13 cellular contexts compared by ENCODE assay signal in the genomic region with DNA sequence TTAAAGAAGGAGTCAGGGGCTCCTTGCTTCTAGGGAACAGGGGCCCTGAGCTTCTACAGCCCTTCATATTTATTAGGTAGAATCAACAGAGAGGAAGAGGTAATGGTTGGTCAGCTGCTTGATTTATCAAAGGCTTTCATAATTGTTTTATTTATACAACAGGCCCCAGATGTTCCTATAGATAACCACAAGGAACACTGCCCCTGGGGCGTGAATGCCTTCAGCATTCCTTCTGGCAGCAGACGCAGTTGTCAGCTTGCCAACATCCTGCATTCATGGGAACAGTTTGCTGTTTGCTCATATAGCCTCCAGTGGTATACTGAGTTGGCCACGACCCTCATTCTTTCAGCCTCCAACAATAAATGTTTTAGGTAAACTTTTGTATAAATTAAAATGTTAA.
DNase-seq lines count a peak whose midpoint lies in the region; ATAC-seq and TF ChIP-seq lines count a peak whose summit lies in the region.
"Had no signal": no experiment of that assay in that cellular context is flagged by ENCODE, and none has a peak within 500 bp of the region (broad histone marks: within the 10 kb centered on the region; RNA-seq: fewer than 3 reads in every experiment).

No MANE protein-coding gene starts in this region.

- H3K79me2 ChIP-seq in GM23338 (replicated peaks; ENCODE audit: insufficient read depth), result no peaks in the 10 kb centered on the region

- H3K9me3 ChIP-seq in prostate gland, result no peaks in the 10 kb centered on the region
- H3K9me3 ChIP-seq in gastrocnemius medialis, result peaks cover 0 to 7% (median 0%) of the 10 kb centered on the region in 3 donors

- TF ChIP-seq POLR2A in prostate gland (IDR thresholded peaks at IDR 0.05), result no peak
- TF ChIP-seq POLR2A in gastrocnemius medialis (IDR thresholded peaks at IDR 0.05), result no peak

- peaks cover 18% of the 10 kb centered on the region; the same call in 2 of the 3 replicates for H3K36me3 Mint-ChIP-seq in GM23338 (ENCODE audit: low read depth)
- H3K36me3 Mint-ChIP-seq: memory B cell had no signal

- no peaks in the 10 kb centered on the region for H4K20me1 ChIP-seq in GM23338 (replicated peaks; ENCODE audit: insufficient read depth)

- ATAC-seq in GM23338 (no peak), gastrocnemius medialis (no peak)

- no peak overlapping the region for H3K4me2 ChIP-seq in GM23338

- H3K27ac ChIP-seq in GM23338 (ENCODE audit: low read depth) (no peak overlapping the region), epithelial cell of prostate (peak overlapping the region; percentile 63), prostate gland (peak overlapping the region; percentile 45 to 54), gastrocnemius medialis (no peak overlapping the region)
- H3K27ac ChIP-seq: Peyer's patch had no signal

- intact Hi-C loops in prostate gland (cut with DNase I), result no loop called here
- intact Hi-C loops in gastrocnemius medialis (cut with DNase I; ENCODE audit: low total_unique reads), result no loop called here

- no peaks in the 10 kb centered on the region; the same call in 2 of the 3 replicates for H3K4me1 Mint-ChIP-seq in GM23338
- H3K4me1 Mint-ChIP-seq: memory B cell had no signal

- peaks cover 22% of the 10 kb centered on the region for H3K27me3 Mint-ChIP-seq in GM23338 (ENCODE audit: insufficient read depth, low read depth, poor library complexity)
- H3K27me3 Mint-ChIP-seq: memory B cell had no signal

- peaks cover 9% of the 10 kb centered on the region for H3K36me3 ChIP-seq in GM23338 (ENCODE audit: insufficient read depth)
- H3K36me3 ChIP-seq in prostate gland, result no peaks in the 10 kb centered on the region
- H3K36me3 ChIP-seq in gastrocnemius medialis, result no peaks in the 10 kb centered on the region
- H3K36me3 ChIP-seq: Peyer's patch had no signal

- no peak overlapping the region for H3K27ac Mint-ChIP-seq in GM23338
- H3K27ac Mint-ChIP-seq: HFFc6, memory B cell had no signal

- peaks cover 36% of the 10 kb centered on the region for H3K9me3 Mint-ChIP-seq in GM23338

- 0 out of 2 replicates have a peak, but pooled peaks cover 6% of the 10 kb centered on the region for H3K9me2 ChIP-seq in GM23338 (ENCODE audit: insufficient read depth)

- H3K27me3 ChIP-seq in GM23338 (ENCODE audit: insufficient read depth), result peaks cover 35% of the 10 kb centered on the region
- H3K27me3 ChIP-seq in prostate gland (replicated peaks; ENCODE audit: insufficient read depth), result no peaks in the 10 kb centered on the region
- H3K27me3 ChIP-seq in gastrocnemius medialis, result no peaks in the 10 kb centered on the region
- H3K27me3 ChIP-seq: Peyer's patch had no signal

- H3K4me3 Mint-ChIP-seq in GM23338, result no peak overlapping the region
- H3K4me3 Mint-ChIP-seq: HFFc6, memory B cell had no signal

- H3K4me1 ChIP-seq in GM23338 (ENCODE audit: insufficient read depth), result peaks cover 6% of the 10 kb centered on the region; the same call in 1 of the 2 replicates
- no peaks in the 10 kb centered on the region for H3K4me1 ChIP-seq in prostate gland (replicated peaks)
- no peaks in the 10 kb centered on the region for H3K4me1 ChIP-seq in gastrocnemius medialis
- H3K4me1 ChIP-seq: Caco-2, Peyer's patch had no signal

- peak; percentile 30 for DNase-seq in GM23338 (ENCODE audit: low spot score)
- peak; percentile 23 to 60 for DNase-seq in SHP77 (lab: John Stamatoyannopoulos, UW)
- DNase-seq in epithelial cell of prostate (ENCODE audit: low read depth, low spot score), result peak; percentile 78
- peak; percentile 82 for DNase-seq in prostate gland (ENCODE audit: low spot score)
- DNase-seq in activated CD4-positive, CD25-positive, alpha-beta regulatory T cell (lab: John Stamatoyannopoulos, UW), result no peak
- no peak for DNase-seq in gastrocnemius medialis
- no peak for DNase-seq in activated gamma-delta T cell (lab: John Stamatoyannopoulos, UW)
- DNase-seq in pons (ENCODE audit: low spot score), result no peak
- DNase-seq: Caco-2; central memory CD4-positive, alpha-beta T cell; HFFc6; Peyer's patch had no signal

- H3F3A ChIP-seq in GM23338 (replicated peaks; ENCODE audit: low read depth), result no peaks in the 10 kb centered on the region

- H3K4me3 ChIP-seq in GM23338, result no peak overlapping the region
- H3K4me3 ChIP-seq in prostate gland, result no peak overlapping the region
- no peak overlapping the region for H3K4me3 ChIP-seq in gastrocnemius medialis
- H3K4me3 ChIP-seq: Peyer's patch had no signal

- TF ChIP-seq CTCF in GM23338 (conservative IDR thresholded peaks at IDR 0.05; ENCODE audit: low read depth in 2 of 2) (no peak), prostate gland (IDR thresholded peaks at IDR 0.05) (no peak), gastrocnemius medialis (IDR thresholded peaks at IDR 0.05 in 4 of 5, conservative IDR thresholded peaks at IDR 0.05 in 1 of 5) (no peak)

- in situ Hi-C loops in gastrocnemius medialis (cut with MboI; ENCODE audit: low sequenced_read_pairs in 4 of 4), result no loop called here

- 14% methylated on average over 3 of the region's 3 CpGs for WGBS in prostate gland

- H2AFZ ChIP-seq in GM23338, result no peak overlapping the region

TF ChIP-seq in GM23338, 12 proteins besides CTCF, POLR2A, EP300 and RAD21 (continues in another document):
- TF ChIP-seq ZNF114 (CRISPR knock-in tag; IDR thresholded peaks at IDR 0.05) (no peak), EZH2 (IDR thresholded peaks at IDR 0.05; ENCODE audit: low read depth, unreplicated experiment) (no peak), ZNF331 (CRISPR knock-in tag; IDR thresholded peaks at IDR 0.05; ENCODE audit: low read depth) (no peak), CREB1 (CRISPR knock-in tag; IDR thresholded peaks at IDR 0.05; ENCODE audit: low read depth) (no peak), EZH2phosphoT487 (IDR thresholded peaks at IDR 0.05; ENCODE audit: unreplicated experiment) (no peak), POLR2AphosphoS5 (IDR thresholded peaks at IDR 0.05; ENCODE audit: low read depth) (no peak), STAT1 (IDR thresholded peaks at IDR 0.05; ENCODE audit: unreplicated experiment) (no peak), NANOG (IDR thresholded peaks at IDR 0.05; ENCODE audit: borderline replicate concordance) (no peak)
- TF ChIP-seq, protein P1, sequence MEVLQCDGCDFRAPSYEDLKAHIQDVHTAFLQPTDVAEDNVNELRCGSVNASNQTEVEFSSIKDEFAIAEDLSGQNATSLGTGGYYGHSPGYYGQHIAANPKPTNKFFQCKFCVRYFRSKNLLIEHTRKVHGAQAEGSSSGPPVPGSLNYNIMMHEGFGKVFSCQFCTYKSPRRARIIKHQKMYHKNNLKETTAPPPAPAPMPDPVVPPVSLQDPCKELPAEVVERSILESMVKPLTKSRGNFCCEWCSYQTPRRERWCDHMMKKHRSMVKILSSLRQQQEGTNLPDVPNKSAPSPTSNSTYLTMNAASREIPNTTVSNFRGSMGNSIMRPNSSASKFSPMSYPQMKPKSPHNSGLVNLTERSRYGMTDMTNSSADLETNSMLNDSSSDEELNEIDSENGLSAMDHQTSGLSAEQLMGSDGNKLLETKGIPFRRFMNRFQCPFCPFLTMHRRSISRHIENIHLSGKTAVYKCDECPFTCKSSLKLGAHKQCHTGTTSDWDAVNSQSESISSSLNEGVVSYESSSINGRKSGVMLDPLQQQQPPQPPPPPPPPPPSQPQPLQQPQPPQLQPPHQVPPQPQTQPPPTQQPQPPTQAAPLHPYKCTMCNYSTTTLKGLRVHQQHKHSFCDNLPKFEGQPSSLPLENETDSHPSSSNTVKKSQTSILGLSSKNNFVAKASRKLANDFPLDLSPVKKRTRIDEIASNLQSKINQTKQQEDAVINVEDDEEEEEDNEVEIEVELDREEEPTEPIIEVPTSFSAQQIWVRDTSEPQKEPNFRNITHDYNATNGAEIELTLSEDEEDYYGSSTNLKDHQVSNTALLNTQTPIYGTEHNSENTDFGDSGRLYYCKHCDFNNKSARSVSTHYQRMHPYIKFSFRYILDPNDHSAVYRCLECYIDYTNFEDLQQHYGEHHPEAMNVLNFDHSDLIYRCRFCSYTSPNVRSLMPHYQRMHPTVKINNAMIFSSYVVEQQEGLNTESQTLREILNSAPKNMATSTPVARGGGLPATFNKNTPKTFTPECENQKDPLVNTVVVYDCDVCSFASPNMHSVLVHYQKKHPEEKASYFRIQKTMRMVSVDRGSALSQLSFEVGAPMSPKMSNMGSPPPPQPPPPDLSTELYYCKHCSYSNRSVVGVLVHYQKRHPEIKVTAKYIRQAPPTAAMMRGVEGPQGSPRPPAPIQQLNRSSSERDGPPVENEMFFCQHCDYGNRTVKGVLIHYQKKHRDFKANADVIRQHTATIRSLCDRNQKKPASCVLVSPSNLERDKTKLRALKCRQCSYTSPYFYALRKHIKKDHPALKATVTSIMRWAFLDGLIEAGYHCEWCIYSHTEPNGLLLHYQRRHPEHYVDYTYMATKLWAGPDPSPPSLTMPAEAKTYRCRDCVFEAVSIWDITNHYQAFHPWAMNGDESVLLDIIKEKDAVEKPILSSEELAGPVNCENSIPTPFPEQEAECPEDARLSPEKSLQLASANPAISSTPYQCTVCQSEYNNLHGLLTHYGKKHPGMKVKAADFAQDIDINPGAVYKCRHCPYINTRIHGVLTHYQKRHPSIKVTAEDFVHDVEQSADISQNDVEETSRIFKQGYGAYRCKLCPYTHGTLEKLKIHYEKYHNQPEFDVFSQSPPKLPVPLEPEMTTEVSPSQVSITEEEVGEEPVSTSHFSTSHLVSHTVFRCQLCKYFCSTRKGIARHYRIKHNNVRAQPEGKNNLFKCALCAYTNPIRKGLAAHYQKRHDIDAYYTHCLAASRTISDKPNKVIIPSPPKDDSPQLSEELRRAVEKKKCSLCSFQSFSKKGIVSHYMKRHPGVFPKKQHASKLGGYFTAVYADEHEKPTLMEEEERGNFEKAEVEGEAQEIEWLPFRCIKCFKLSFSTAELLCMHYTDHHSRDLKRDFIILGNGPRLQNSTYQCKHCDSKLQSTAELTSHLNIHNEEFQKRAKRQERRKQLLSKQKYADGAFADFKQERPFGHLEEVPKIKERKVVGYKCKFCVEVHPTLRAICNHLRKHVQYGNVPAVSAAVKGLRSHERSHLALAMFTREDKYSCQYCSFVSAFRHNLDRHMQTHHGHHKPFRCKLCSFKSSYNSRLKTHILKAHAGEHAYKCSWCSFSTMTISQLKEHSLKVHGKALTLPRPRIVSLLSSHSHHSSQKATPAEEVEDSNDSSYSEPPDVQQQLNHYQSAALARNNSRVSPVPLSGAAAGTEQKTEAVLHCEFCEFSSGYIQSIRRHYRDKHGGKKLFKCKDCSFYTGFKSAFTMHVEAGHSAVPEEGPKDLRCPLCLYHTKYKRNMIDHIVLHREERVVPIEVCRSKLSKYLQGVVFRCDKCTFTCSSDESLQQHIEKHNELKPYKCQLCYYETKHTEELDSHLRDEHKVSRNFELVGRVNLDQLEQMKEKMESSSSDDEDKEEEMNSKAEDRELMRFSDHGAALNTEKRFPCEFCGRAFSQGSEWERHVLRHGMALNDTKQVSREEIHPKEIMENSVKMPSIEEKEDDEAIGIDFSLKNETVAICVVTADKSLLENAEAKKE (CRISPR knock-in tag; IDR thresholded peaks at IDR 0.05), result no peak

Comparison
In these comparisons a context has a peak if more than half of its experiments do, and no peak if none do; other contexts are left out.
1. DNase-seq: peak in GM23338 (single experiment), SHP77 (2 of 2), epithelial cell of prostate (single experiment) and prostate gland (single experiment); none in activated CD4-positive, CD25-positive, alpha-beta regulatory T cell (0 of 4), gastrocnemius medialis (0 of 2), activated gamma-delta T cell (single experiment) and pons (single experiment).
2. H3K27ac ChIP-seq: peak in epithelial cell of prostate (single experiment) and prostate gland (2 of 2); none in GM23338 (single experiment) and gastrocnemius medialis (0 of 4).